ENCODE assay signal across 8 cellular contexts in the genomic region with DNA sequence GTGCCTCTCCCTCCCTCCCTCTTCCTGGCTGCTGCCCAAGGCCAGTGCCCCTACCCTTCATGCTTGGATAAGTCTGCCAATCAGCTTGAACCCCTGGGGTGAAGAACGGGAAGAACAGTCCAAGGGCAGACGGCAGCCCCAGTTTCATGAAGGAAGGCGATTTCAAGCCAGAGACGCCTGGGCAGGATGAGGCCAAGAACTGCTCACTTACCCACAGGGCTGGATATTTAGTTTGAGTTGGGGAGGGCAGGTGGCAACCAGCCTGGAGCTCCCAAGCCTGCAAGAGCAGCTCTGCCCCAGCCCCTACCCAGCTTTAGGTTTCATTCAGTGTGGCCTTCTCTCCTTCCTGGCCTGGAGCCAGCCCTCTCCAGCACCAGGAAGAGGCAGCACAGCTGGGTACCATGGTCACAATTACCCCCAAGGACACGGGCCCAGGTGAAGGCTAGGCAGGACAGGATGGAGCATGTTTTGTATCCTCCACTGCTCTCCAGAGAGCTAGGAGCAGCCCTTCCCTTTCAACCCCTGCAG. TPM values are rescaled to one million over a fixed set of nuclear protein-coding genes. Genes with fewer than 3 reads are reported as not detected.
DNase-seq lines count a peak whose midpoint lies in the region; TF ChIP-seq lines count a peak whose summit lies in the region.

No MANE protein-coding gene starts in this region.

- H3K4me3 Mint-ChIP-seq in progenitor cell of endocrine pancreas (ENCODE audit: low read depth): no peak overlapping the region

- H3K36me3 Mint-ChIP-seq in progenitor cell of endocrine pancreas (ENCODE audit: insufficient read depth): no peaks in the 10 kb centered on the region

- H3K27ac Mint-ChIP-seq in progenitor cell of endocrine pancreas: peak overlapping the region; percentile 29

- peaks cover 5% of the 10 kb centered on the region; the same call in 1 of the 2 replicates for H3F3A ChIP-seq in GM23248 (ENCODE audit: insufficient read depth)

- no peaks in the 10 kb centered on the region for H3K4me1 Mint-ChIP-seq in progenitor cell of endocrine pancreas (ENCODE audit: low read depth)

- no peaks in the 10 kb centered on the region for H3K9me3 ChIP-seq in GM23248 (ENCODE audit: low read depth)

- peaks cover 50% of the 10 kb centered on the region for H3K4me1 ChIP-seq in GM23248 (ENCODE audit: insufficient read depth)

- peak overlapping the region; percentile 27 for H3K4me2 ChIP-seq in GM23248 (ENCODE audit: unreplicated experiment)

- no peaks in the 10 kb centered on the region for H3K27me3 ChIP-seq in GM23248 (replicated peaks; ENCODE audit: insufficient read depth)

- H2AFZ ChIP-seq in GM23248: no peak overlapping the region

- no peaks in the 10 kb centered on the region for H4K20me1 ChIP-seq in GM23248 (ENCODE audit: insufficient read depth)

- no peak overlapping the region for H3K27ac ChIP-seq in GM23248

- no peaks in the 10 kb centered on the region for H3K36me3 ChIP-seq in GM23248 (ENCODE audit: low read depth)

- no peaks in the 10 kb centered on the region for H3K9me3 Mint-ChIP-seq in progenitor cell of endocrine pancreas (ENCODE audit: low read depth)

- no peak overlapping the region for H3K9ac ChIP-seq in GM23248

- WGBS in GM23248 (ENCODE audit: low coverage in 1 of 2, low lambda C conversion rate in 2 of 2, missing lambda C conversion rate in 2 of 2), 2 experiments: 36 to 38% methylated on average over 5 of the region's 5 CpGs

- in situ Hi-C loops in GM23248 (cut with MboI): no loop called here

- H3K27me3 Mint-ChIP-seq in progenitor cell of endocrine pancreas: no peaks in the 10 kb centered on the region

- DNase-seq in GM23248: peak; percentile 41
- DNase-seq in NCI-H2171 treated with DMSO at 0.1 percent for 48 hours (lab: John Stamatoyannopoulos, UW): peak; percentile 96
- DNase-seq in choroid plexus epithelial cell (ENCODE audit: low read depth): peak; percentile 24
- no peak for DNase-seq in progenitor cell of endocrine pancreas (ENCODE audit: low spot score, unreplicated experiment)
- DNase-seq in UCSD-AML1 (lab: John Stamatoyannopoulos, UW; ENCODE audit: unreplicated experiment): no peak
- no peak for DNase-seq in 8988T
- DNase-seq in erythroblast (lab: John Stamatoyannopoulos, UW): no peak
- DNase-seq in T-helper 1 cell: no peak

- no peak for TF ChIP-seq POLR2A in erythroblast (IDR thresholded peaks at IDR 0.05; ENCODE audit: low read length)

- no peaks in the 10 kb centered on the region for H3K9me2 ChIP-seq in GM23248 (ENCODE audit: insufficient read depth)

- no peaks in the 10 kb centered on the region for H3K79me2 ChIP-seq in GM23248 (ENCODE audit: insufficient read depth)

- no peak for TF ChIP-seq CTCF in choroid plexus epithelial cell (conservative IDR thresholded peaks at IDR 0.05; ENCODE audit: low read depth, low read length)
- no peak for TF ChIP-seq CTCF in progenitor cell of endocrine pancreas (IDR thresholded peaks at IDR 0.05; ENCODE audit: unreplicated experiment)

- H3K4me3 ChIP-seq in GM23248 (no peak overlapping the region), choroid plexus epithelial cell (ENCODE audit: low read depth, low read length) (no peak overlapping the region)

RNA-seq across cellular contexts. Expression of a gene that starts 35.9 kb away (rescaled TPM):
- total RNA-seq in GM23248 (2014; rRNA removed; shearing (Covaris generic)): 441 and 456 TPM in 2 replicates
- 73.5 and 73.7 TPM in 2 replicates for polyA plus RNA-seq in GM23248 (2016; fragmentation: Nextera tagmentation; extraction: Ambion mirVana)
- 0.47 and 0.79 TPM in 2 replicates for total RNA-seq in progenitor cell of endocrine pancreas

Comparison
In these comparisons a context has a peak if more than half of its experiments do, and no peak if none do; other contexts are left out.
1. DNase-seq: peak in GM23248 (single experiment), NCI-H2171 treated with DMSO at 0.1 percent for 48 hours (single experiment) and choroid plexus epithelial cell (single experiment); none in progenitor cell of endocrine pancreas (single experiment), UCSD-AML1 (single experiment), 8988T (single experiment), erythroblast (0 of 2) and T-helper 1 cell (0 of 5).
2. RNA of a gene that starts 35.9 kb away (total RNA-seq): 441 to 456 TPM in GM23248; 0.47 to 0.79 TPM in progenitor cell of endocrine pancreas; every median in the first group is over 100 times any median in the second.